In genomic region chr17:8138366-8138671, GRCh38 we compare ENCODE assay signal across 8 cellular contexts. TPM values are rescaled to one million over a fixed set of nuclear protein-coding genes. Genes with fewer than 3 reads are reported as not detected.
DNase-seq lines count a peak whose midpoint lies in the region; ATAC-seq and TF ChIP-seq lines count a peak whose summit lies in the region.

No MANE protein-coding gene starts in this region.

- H3K36me3 ChIP-seq in H7 (replicated peaks; ENCODE audit: control insufficient read depth, insufficient read depth, low read length) = peaks cover 9% of the 10 kb centered on the region
- H3K36me3 ChIP-seq in SJSA1 = peaks cover 20% of the 10 kb centered on the region
- peaks cover 36 to 40% of the 10 kb centered on the region in 2 donors for H3K36me3 ChIP-seq in stomach smooth muscle (ENCODE audit: control insufficient read depth in 2 of 2, insufficient read depth in 2 of 2, low read length in 2 of 2)

- H3K27ac ChIP-seq in SJSA1 = peak overlapping the region; percentile 6
- peak overlapping the region; percentile 86 for H3K27ac ChIP-seq in stomach smooth muscle (ENCODE audit: low read length)

- ATAC-seq in HG03025 (IDR thresholded peaks at IDR 0.05; ENCODE audit: low FRiP score, unreplicated experiment) = no peak
- ATAC-seq in GM21786 (IDR thresholded peaks at IDR 0.05; ENCODE audit: unreplicated experiment) = no peak

- no peak for DNase-seq in H7
- no peak for DNase-seq in SJSA1 (ENCODE audit: low read depth in 1 of 2, low spot score in 2 of 2)
- no peak for DNase-seq in lower leg skin (ENCODE audit: low spot score in 2 of 2)
- no peak for DNase-seq in NCI-H345 treated with DMSO at 0.1 percent for 48 hours (lab: John Stamatoyannopoulos, UW; ENCODE audit: unreplicated experiment)

- peak overlapping the region; percentile 57 for H3K4me3 ChIP-seq in H7 (ENCODE audit: insufficient read depth, low read depth, low read length)
- H3K4me3 ChIP-seq in SJSA1 = peak overlapping the region; percentile 32
- H3K4me3 ChIP-seq in iPS-11a (ENCODE audit: low read depth, low read length) = peak overlapping the region; percentile 67
- H3K4me3 ChIP-seq in stomach smooth muscle (ENCODE audit: low read length in 2 of 2) = peak overlapping the region; percentile 47 to 63
- H3K4me3 ChIP-seq in lower leg skin (ENCODE audit: low read depth, poor library complexity, severe bottlenecking) = no peak overlapping the region

- no peak for TF ChIP-seq CTCF in lower leg skin (IDR thresholded peaks at IDR 0.05)

- 1 to 4% methylated on average over 7 of the region's 7 CpGs for WGBS in lower leg skin, 2 donors

- peaks cover 5% of the 10 kb centered on the region for H3K27me3 ChIP-seq in H7 (ENCODE audit: control insufficient read depth, insufficient read depth, low read length)
- no peaks in the 10 kb centered on the region for H3K27me3 ChIP-seq in SJSA1 (replicated peaks)
- no peaks in the 10 kb centered on the region for H3K27me3 ChIP-seq in stomach smooth muscle (ENCODE audit: control insufficient read depth in 1 of 2, insufficient read depth in 2 of 2, low read length in 2 of 2)

- TF ChIP-seq POLR2A in lower leg skin (IDR thresholded peaks at IDR 0.05) = no peak

- H3K9me3 ChIP-seq in SJSA1 (replicated peaks) = no peaks in the 10 kb centered on the region
- H3K9me3 ChIP-seq in stomach smooth muscle (ENCODE audit: control insufficient read depth in 2 of 2, low read length in 2 of 2) = no peaks in the 10 kb centered on the region

- H3K4me1 ChIP-seq in SJSA1 (replicated peaks) (peaks cover 17% of the 10 kb centered on the region), stomach smooth muscle (ENCODE audit: control insufficient read depth, insufficient read depth, low read length) (peaks cover 16% of the 10 kb centered on the region)

- peak overlapping the region; percentile 55 to 57 for H3K9ac ChIP-seq in stomach smooth muscle (ENCODE audit: low read length in 2 of 2)

- intact Hi-C loops in lower leg skin (cut with DNase I; ENCODE audit: low total_unique reads) = no loop called here

RNA-seq across cellular contexts. Expression of gene PER1, which starts 13.9 kb away (rescaled TPM):
- total RNA-seq in H7 (2014; rRNA removed; shearing (Covaris generic)) = 19.2 and 32.4 TPM in 2 replicates
- total RNA-seq in SJSA1 (2014; rRNA removed; shearing (Covaris generic)) = 1.0 and 8.3 TPM in 2 replicates
- total RNA-seq in lower leg skin = 100 to 1,000 TPM; 197 to 545 (median 266) TPM

RNA-seq across cellular contexts. Expression of gene HES7, which starts 14.4 kb away (rescaled TPM):
- 1.3 and 2.1 TPM in 2 replicates for total RNA-seq in H7 (2014; rRNA removed; shearing (Covaris generic))
- total RNA-seq in SJSA1 (2014; rRNA removed; shearing (Covaris generic)) = not detected in 2 replicates
- total RNA-seq in lower leg skin = not detected

RNA-seq across cellular contexts. Expression of gene ALOXE3, which starts 20.0 kb away (rescaled TPM):
- not detected in 2 replicates for total RNA-seq in H7 (2014; rRNA removed; shearing (Covaris generic))
- total RNA-seq in SJSA1 (2014; rRNA removed; shearing (Covaris generic)) = not detected in 2 replicates
- 100 to 1,000 TPM in 1 of 4 donors, 10 to 100 TPM in 3; 73.8 to 143 (median 88.2) TPM for total RNA-seq in lower leg skin

RNA-seq across cellular contexts. Expression of gene VAMP2, which starts 24.4 kb away (rescaled TPM):
- 7.3 and 10.5 TPM in 2 replicates for total RNA-seq in H7 (2014; rRNA removed; shearing (Covaris generic))
- total RNA-seq in SJSA1 (2014; rRNA removed; shearing (Covaris generic)) = 2.9 and 9.7 TPM in 2 replicates
- total RNA-seq in lower leg skin = 10 to 100 TPM; 43.5 to 58.9 (median 49.3) TPM

RNA-seq across cellular contexts. Expression of gene TMEM107, which starts 37.9 kb away (rescaled TPM):
- 27.7 and 40.7 TPM in 2 replicates for total RNA-seq in H7 (2014; rRNA removed; shearing (Covaris generic))
- 11.5 and 15.9 TPM in 2 replicates for total RNA-seq in SJSA1 (2014; rRNA removed; shearing (Covaris generic))
- total RNA-seq in lower leg skin = 10 to 100 TPM; 15.9 to 21.0 (median 17.6) TPM

Comparison
In these comparisons a context has a peak if more than half of its experiments do, and no peak if none do; other contexts are left out.
1. RNA of gene ALOXE3, which starts 20.0 kb away (total RNA-seq): 73.8 to 143 TPM in lower leg skin; not detected in H7 and not detected in SJSA1; every median in the first group is over 10 times any median in the second.